In genomic region chr17:21288581-21289017, GRCh38 we compare ENCODE assay signal across 8 cellular contexts. TPM values are rescaled to one million over a fixed set of nuclear protein-coding genes. Genes with fewer than 3 reads are reported as not detected.
DNase-seq lines count a peak whose midpoint lies in the region; ATAC-seq and TF ChIP-seq lines count a peak whose summit lies in the region.

No MANE protein-coding gene starts in this region.

- H3K18ac ChIP-seq in trophoblast cell (ENCODE audit: low read length) = no peak overlapping the region

- H3K4ac ChIP-seq in trophoblast cell (ENCODE audit: low read depth, low read length) = peak overlapping the region; percentile 53

- peak overlapping the region; percentile 98 to 99 (median 99) for H3K27ac Mint-ChIP-seq in IgD-negative memory B cell

- no CpG with 5 or more reads among the region's 5 CpGs for WGBS in trophoblast cell (ENCODE audit: extremely low coverage, insufficient coverage, insufficient read length)

- no peaks in the 10 kb centered on the region for H3K36me3 Mint-ChIP-seq in IgD-negative memory B cell

- POLR2A ChIA-PET in A673 (lab: Charles Lee; ENCODE audit: low non-redundant PET) = no interaction called here

- CTCF ChIA-PET in A673 (lab: Charles Lee) = interaction anchor here (1.1 kb wide), 1 partner anchor 169 kb away, joined by 13 read pairs; no protein-coding TSS in a partner anchor

- no peaks in the 10 kb centered on the region for H3K27me3 ChIP-seq in A673 (replicated peaks; ENCODE audit: insufficient read depth, low read depth, low read length, poor library complexity)
- no peaks in the 10 kb centered on the region for H3K27me3 ChIP-seq in breast epithelium
- no peaks in the 10 kb centered on the region for H3K27me3 ChIP-seq in trophoblast cell (ENCODE audit: insufficient read depth, low read length)
- peaks cover 7% of the 10 kb centered on the region for H3K27me3 ChIP-seq in WERI-Rb-1 (ENCODE audit: insufficient read depth, low read depth, severe bottlenecking)

- no peak overlapping the region for H4K91ac ChIP-seq in trophoblast cell (ENCODE audit: low read depth, low read length)

- no peak for TF ChIP-seq POLR2A in breast epithelium (IDR thresholded peaks at IDR 0.05)

- H3K4me1 Mint-ChIP-seq in IgD-negative memory B cell = peaks cover 31 to 42% (median 42%) of the 10 kb centered on the region in 3 donors

- H3K23ac ChIP-seq in trophoblast cell (ENCODE audit: low read length) = no peak overlapping the region

- no peak overlapping the region for H2BK12ac ChIP-seq in trophoblast cell (ENCODE audit: low read length)

- ATAC-seq in GM18511 (IDR thresholded peaks at IDR 0.05; ENCODE audit: unreplicated experiment) = peak; percentile 22

- no TSS peak for BruUV-seq in A673 (replicated peaks; lab: Mats Ljungman, UMichigan)

- H3K9me3 Mint-ChIP-seq in IgD-negative memory B cell = peaks cover 0 to 3% (median 0%) of the 10 kb centered on the region in 3 donors

- no peak overlapping the region for H2BK120ac ChIP-seq in trophoblast cell (ENCODE audit: insufficient read depth, low read length, poor library complexity)

- H2AK5ac ChIP-seq in trophoblast cell (ENCODE audit: low read length) = no peak overlapping the region

- peaks cover 25% of the 10 kb centered on the region for H3K4me1 ChIP-seq in A673 (ENCODE audit: insufficient read depth, low read length, poor library complexity, severe bottlenecking)
- H3K4me1 ChIP-seq in breast epithelium = peaks cover 12 to 29% of the 10 kb centered on the region in 2 donors
- peaks cover 19 to 29% of the 10 kb centered on the region in 2 experiments for H3K4me1 ChIP-seq in trophoblast cell (ENCODE audit: control insufficient read depth in 1 of 2, insufficient read depth in 2 of 2, low read length in 2 of 2)

- H3K36me3 ChIP-seq in A673 (ENCODE audit: insufficient read depth, low read length, poor library complexity, severe bottlenecking) = no peaks in the 10 kb centered on the region
- H3K36me3 ChIP-seq in breast epithelium = no peaks in the 10 kb centered on the region
- peaks cover 4 to 9% of the 10 kb centered on the region in 2 experiments for H3K36me3 ChIP-seq in trophoblast cell (ENCODE audit: control insufficient read depth in 1 of 2, insufficient read depth in 2 of 2, low read length in 2 of 2)
- no peaks in the 10 kb centered on the region for H3K36me3 ChIP-seq in WERI-Rb-1

- H3K27ac ChIP-seq in A673 (ENCODE audit: low read depth, low read length, poor library complexity, severe bottlenecking) (peak overlapping the region; percentile 94), breast epithelium (peak overlapping the region; percentile 96), trophoblast cell (ENCODE audit: low read depth, low read length) (no peak overlapping the region), WERI-Rb-1 (no peak overlapping the region)

- peak overlapping the region; percentile 88 for H3K4me3 ChIP-seq in A673 (ENCODE audit: low read depth, low read length, poor library complexity, severe bottlenecking)
- peak overlapping the region; percentile 67 to 90 (median 86) for H3K4me3 ChIP-seq in breast epithelium
- no peak overlapping the region for H3K4me3 ChIP-seq in trophoblast cell (ENCODE audit: low read depth, low read length)
- H3K4me3 ChIP-seq in WERI-Rb-1 (ENCODE audit: low read depth, low read length) = no peak overlapping the region

- H2BK5ac ChIP-seq in trophoblast cell (ENCODE audit: low read depth, low read length, poor library complexity) = no peak overlapping the region

- intact Hi-C loops in A673 (cut with micrococcal nuclease; ENCODE audit: unreplicated experiment) (no loop called here), breast epithelium (cut with DNase I; ENCODE audit: low total_unique reads) (no loop called here)

- TF ChIP-seq CTCF in A673 (conservative IDR thresholded peaks at IDR 0.05; ENCODE audit: low read depth, low read length) = no peak
- TF ChIP-seq CTCF in breast epithelium (IDR thresholded peaks at IDR 0.05) = no peak
- TF ChIP-seq CTCF in WERI-Rb-1 (IDR thresholded peaks at IDR 0.05; ENCODE audit: low read depth, low read length) = no peak

- DNase-seq in A673 (ENCODE audit: low spot score) = no peak
- DNase-seq in breast epithelium (ENCODE audit: low spot score in 2 of 2) = no peak
- DNase-seq in trophoblast cell = no peak
- DNase-seq in WERI-Rb-1 = no peak
- DNase-seq in cerebellar nuclear complex (lab: John Stamatoyannopoulos, UW) = no peak
- no peak for DNase-seq in stimulated activated naive CD4-positive, alpha-beta T cell (lab: John Stamatoyannopoulos, UW)

- H3K9ac ChIP-seq in trophoblast cell (ENCODE audit: low read length) = no peak overlapping the region

- peak overlapping the region; percentile 92 to 97 (median 94) for H3K4me3 Mint-ChIP-seq in IgD-negative memory B cell

- H3K79me2 ChIP-seq in trophoblast cell (ENCODE audit: control insufficient read depth, insufficient read depth, low read length, poor library complexity) = peaks cover 13% of the 10 kb centered on the region

- peaks cover 9% of the 10 kb centered on the region for H3K79me1 ChIP-seq in trophoblast cell (ENCODE audit: low read length)

- no peak overlapping the region for H2AFZ ChIP-seq in trophoblast cell (ENCODE audit: insufficient read depth, low read length, poor library complexity)

- no peak overlapping the region for H3K14ac ChIP-seq in trophoblast cell (ENCODE audit: low read length)

- H3K9me3 ChIP-seq in A673 (ENCODE audit: low read depth, low read length, poor library complexity, severe bottlenecking) = peaks cover 6% of the 10 kb centered on the region
- no peaks in the 10 kb centered on the region for H3K9me3 ChIP-seq in breast epithelium
- H3K9me3 ChIP-seq in trophoblast cell (ENCODE audit: insufficient read depth, low read depth, low read length) = peaks cover 8% of the 10 kb centered on the region
- no peaks in the 10 kb centered on the region for H3K9me3 ChIP-seq in WERI-Rb-1 (ENCODE audit: severe bottlenecking)

- no peak overlapping the region for H3K4me2 ChIP-seq in trophoblast cell (ENCODE audit: low read length)

- no peaks in the 10 kb centered on the region for H3K27me3 Mint-ChIP-seq in IgD-negative memory B cell

- no peak overlapping the region for H4K12ac ChIP-seq in trophoblast cell (ENCODE audit: low read depth, low read length)

- H4K8ac ChIP-seq in trophoblast cell (ENCODE audit: low read depth, low read length) = no peak overlapping the region

RNA-seq across cellular contexts. Expression of gene MAP2K3, which starts 4.1 kb away (rescaled TPM):
- total RNA-seq in A673 (2021) (39.0 and 44.0 TPM in 2 replicates), breast epithelium (10 to 100 TPM; 16.0 to 26.9 (median 22.0) TPM)
- polyA plus RNA-seq in IgD-negative memory B cell = 131 TPM
- polyA plus RNA-seq in trophoblast cell (2013) = 23.0 and 23.8 TPM in 2 replicates

RNA-seq across cellular contexts. Expression of gene NATD1, which starts 35.4 kb away (rescaled TPM):
- 0.75 and 2.3 TPM in 2 replicates for total RNA-seq in A673 (2021)
- 0.45 TPM for polyA plus RNA-seq in IgD-negative memory B cell
- total RNA-seq in breast epithelium = 10 to 100 TPM in 1 of 3 donors, 1 to 10 TPM in 2; 8.2 to 11.8 (median 8.6) TPM
- polyA plus RNA-seq in trophoblast cell (2013) = 30.2 and 32.0 TPM in 2 replicates

Comparison
In these comparisons a context has a peak if more than half of its experiments do, and no peak if none do; other contexts are left out.
1. H3K27ac ChIP-seq: peak in A673 (single experiment) and breast epithelium (2 of 2); none in trophoblast cell (single experiment) and WERI-Rb-1 (single experiment).
2. H3K4me3 ChIP-seq: peak in A673 (single experiment) and breast epithelium (3 of 3); none in trophoblast cell (single experiment) and WERI-Rb-1 (single experiment).